ENCODE assay signal across 1 cellular context in the genomic region with DNA sequence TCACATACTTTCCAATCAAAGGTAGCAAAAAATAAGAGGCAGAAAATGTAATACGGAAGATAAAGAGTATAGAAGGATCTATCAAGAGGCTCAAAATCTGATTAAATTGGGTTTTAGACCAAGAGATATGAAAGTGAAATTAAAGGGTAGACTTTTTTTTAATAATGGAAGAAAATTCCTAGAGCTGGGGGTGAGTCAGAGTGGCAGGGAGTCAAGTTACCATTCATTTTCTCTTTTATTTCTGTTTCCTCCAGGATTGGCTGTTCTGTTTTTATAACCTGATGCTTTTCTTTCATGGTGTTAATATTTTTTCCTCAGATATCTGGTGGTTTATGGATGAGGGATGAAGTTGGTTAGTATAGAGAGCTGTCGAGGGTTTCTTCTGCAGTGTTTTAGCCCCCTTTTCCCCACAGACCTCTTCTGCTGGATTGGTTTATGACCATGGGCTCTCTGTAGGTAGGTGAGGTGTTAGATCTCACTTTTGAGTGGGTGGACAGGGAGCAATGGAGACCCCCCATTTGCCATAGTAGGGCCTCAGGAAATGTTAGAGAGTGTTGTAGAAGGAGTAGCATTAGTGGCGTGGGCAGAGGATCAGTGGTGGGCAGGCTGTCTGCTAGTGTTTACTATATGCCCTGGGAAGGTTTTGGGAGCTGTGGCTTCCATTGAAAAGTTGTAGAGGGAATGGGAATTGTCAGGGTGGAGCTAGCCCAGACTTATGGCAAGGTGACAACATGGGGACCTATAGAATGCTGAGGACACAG.
TF ChIP-seq lines count a peak whose summit lies in the region.

No MANE protein-coding gene starts in this region.

TF ChIP-seq in IMR-90, 13 proteins besides CTCF, POLR2A, EP300 and RAD21:
- TF ChIP-seq, protein P1, sequence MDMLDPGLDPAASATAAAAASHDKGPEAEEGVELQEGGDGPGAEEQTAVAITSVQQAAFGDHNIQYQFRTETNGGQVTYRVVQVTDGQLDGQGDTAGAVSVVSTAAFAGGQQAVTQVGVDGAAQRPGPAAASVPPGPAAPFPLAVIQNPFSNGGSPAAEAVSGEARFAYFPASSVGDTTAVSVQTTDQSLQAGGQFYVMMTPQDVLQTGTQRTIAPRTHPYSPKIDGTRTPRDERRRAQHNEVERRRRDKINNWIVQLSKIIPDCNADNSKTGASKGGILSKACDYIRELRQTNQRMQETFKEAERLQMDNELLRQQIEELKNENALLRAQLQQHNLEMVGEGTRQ (IDR thresholded peaks at IDR 0.05; ENCODE audit: low read depth, low read length), result no peak
- TF ChIP-seq MAFK (IDR thresholded peaks at IDR 0.05; ENCODE audit: low read depth, low read length), result no peak
- no peak for TF ChIP-seq CHD1 (IDR thresholded peaks at IDR 0.05; ENCODE audit: low read depth, low read length)
- TF ChIP-seq RCOR1 (IDR thresholded peaks at IDR 0.05; ENCODE audit: insufficient replicate concordance, low read length), result no peak
- no peak for TF ChIP-seq MAZ (IDR thresholded peaks at IDR 0.05; ENCODE audit: borderline replicate concordance, low read depth, low read length)
- no peak for TF ChIP-seq CEBPB (IDR thresholded peaks at IDR 0.05; ENCODE audit: low read depth, low read length)
- no peak for TF ChIP-seq SMC3 (IDR thresholded peaks at IDR 0.05; ENCODE audit: low read depth, low read length)
- no peak for TF ChIP-seq FOS (IDR thresholded peaks at IDR 0.05; ENCODE audit: low read depth, low read length)
- TF ChIP-seq RFX5 (IDR thresholded peaks at IDR 0.05; ENCODE audit: low read depth, low read length), result no peak
- no peak for TF ChIP-seq NFE2L2 (IDR thresholded peaks at IDR 0.05; ENCODE audit: low read depth, low read length)
- TF ChIP-seq MXI1 (IDR thresholded peaks at IDR 0.05; ENCODE audit: borderline replicate concordance, low read depth, low read length), result no peak
- no peak for TF ChIP-seq BHLHE40 (IDR thresholded peaks at IDR 0.05; ENCODE audit: low read depth, low read length)
- TF ChIP-seq, protein P2, sequence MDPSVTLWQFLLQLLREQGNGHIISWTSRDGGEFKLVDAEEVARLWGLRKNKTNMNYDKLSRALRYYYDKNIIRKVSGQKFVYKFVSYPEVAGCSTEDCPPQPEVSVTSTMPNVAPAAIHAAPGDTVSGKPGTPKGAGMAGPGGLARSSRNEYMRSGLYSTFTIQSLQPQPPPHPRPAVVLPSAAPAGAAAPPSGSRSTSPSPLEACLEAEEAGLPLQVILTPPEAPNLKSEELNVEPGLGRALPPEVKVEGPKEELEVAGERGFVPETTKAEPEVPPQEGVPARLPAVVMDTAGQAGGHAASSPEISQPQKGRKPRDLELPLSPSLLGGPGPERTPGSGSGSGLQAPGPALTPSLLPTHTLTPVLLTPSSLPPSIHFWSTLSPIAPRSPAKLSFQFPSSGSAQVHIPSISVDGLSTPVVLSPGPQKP (IDR thresholded peaks at IDR 0.05; ENCODE audit: borderline replicate concordance, low read depth, low read length), result no peak
